18 cellular contexts compared by ENCODE assay signal in the genomic region with DNA sequence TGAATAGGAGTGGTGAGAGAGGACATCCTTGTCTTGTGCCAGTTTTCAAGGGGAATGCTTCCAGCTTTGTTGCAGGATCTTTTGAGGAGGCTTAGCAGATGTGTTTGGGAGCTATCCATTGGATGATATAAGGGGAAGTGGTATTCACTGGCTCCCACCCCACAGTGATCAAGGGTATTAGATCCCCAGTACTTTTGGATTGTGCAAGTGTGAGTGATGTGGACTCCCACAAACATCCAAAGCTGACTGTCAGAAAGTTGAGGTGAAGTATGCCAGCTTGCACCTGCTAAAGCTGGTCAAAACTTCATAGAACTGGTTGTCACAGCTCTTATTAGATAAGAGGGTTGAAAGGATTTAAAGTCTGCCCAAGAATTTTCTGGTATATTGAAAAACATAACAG.
"Had no signal": no experiment of that assay in that cellular context is flagged by ENCODE, and none has a peak within 500 bp of the region (broad histone marks: within the 10 kb centered on the region; RNA-seq: fewer than 3 reads in every experiment).

No MANE protein-coding gene starts in this region.

- H3K9me3 ChIP-seq: SJSA1 had no signal

- H3K27me3 ChIP-seq: SJSA1 had no signal

- DNase-seq: IMR-90, Kasumi-1, NCI-H1092 treated with DMSO at 0.1 percent for 48 hours, NCI-H1436, NCI-H187 treated with DMSO at 0.1 percent for 48 hours, NCI-H2029 treated with DMSO at 0.1 percent for 48 hours, NCI-H2227 treated with DMSO at 0.1 percent for 48 hours, NCI-H524, NCI-H526 treated with DMSO at 0.1 percent for 48 hours, NCI-H748 treated with DMSO at 0.1 percent for 48 hours, Right ventricle myocardium superior, RPMI8226, SIG-M5 had no signal

- H3K9ac ChIP-seq: KMS-11 had no signal

- H3K4me3 ChIP-seq: K562, SJSA1, SK-N-MC had no signal

- H3K36me3 ChIP-seq: SJSA1 had no signal

- ATAC-seq: HepG2, K562 had no signal

- H3K27ac ChIP-seq: KMS-11, SJSA1, SK-N-MC had no signal

- H3K4me2 ChIP-seq: KMS-11 had no signal
